Comparison of ENCODE assay signal across 1 cellular context in genomic region chr5:181223041-181223728, GRCh38.
TF ChIP-seq lines count a peak whose summit lies in the region.

TSS of gene TRIM41 (plus strand) at chr5:181223281. CDS start at chr5:181224000, 719 bp downstream.

TF ChIP-seq in HepG2, 621 proteins besides CTCF, POLR2A, EP300 and RAD21 (continued from another document and continues in another):
- TF ChIP-seq ZHX2 (IDR thresholded peaks at IDR 0.05; ENCODE audit: low read depth) (peak; percentile 60), ZHX2 (CRISPR knock-in tag; IDR thresholded peaks at IDR 0.05; ENCODE audit: borderline replicate concordance) (no peak), CBX1 (IDR thresholded peaks at IDR 0.05; ENCODE audit: low read depth) (peak; percentile 90), THAP9 (CRISPR knock-in tag; IDR thresholded peaks at IDR 0.05; ENCODE audit: borderline replicate concordance) (peak; percentile 97), MED1 (CRISPR knock-in tag; IDR thresholded peaks at IDR 0.05) (no peak), BORCS8-MEF2B (CRISPR knock-in tag; IDR thresholded peaks at IDR 0.05) (peak; percentile 89; the same call in 1 of the 2 replicates), NR2F2 (IDR thresholded peaks at IDR 0.05; ENCODE audit: borderline replicate concordance, low read depth) (no peak), MYC (CRISPR knock-in tag; IDR thresholded peaks at IDR 0.05; ENCODE audit: borderline replicate concordance) (peak; percentile 66; the same call in 1 of the 2 replicates), ZBTB25 (CRISPR knock-in tag; IDR thresholded peaks at IDR 0.05) (peak; percentile 96), DMAP1 (CRISPR knock-in tag; IDR thresholded peaks at IDR 0.05) (peak; percentile 89; the same call in 1 of the 2 replicates), ZNF282 (IDR thresholded peaks at IDR 0.05; ENCODE audit: partially characterized antibody) (no peak), DZIP1 (CRISPR knock-in tag; IDR thresholded peaks at IDR 0.05) (peak; percentile 21; the same call in 1 of the 2 replicates), MTF1 (CRISPR knock-in tag; IDR thresholded peaks at IDR 0.05) (no peak), U2AF2 (IDR thresholded peaks at IDR 0.05; ENCODE audit: low read depth, low read length) (no peak), THAP11 (CRISPR knock-in tag; IDR thresholded peaks at IDR 0.05) (peak; percentile 94), REXO4 (CRISPR knock-in tag; IDR thresholded peaks at IDR 0.05; ENCODE audit: borderline replicate concordance) (no peak), ARID3A (IDR thresholded peaks at IDR 0.05; ENCODE audit: low read depth, low read length) (0 out of 2 replicates have a peak, but pooled peaks have one; percentile 22), GPBP1L1 (CRISPR knock-in tag; IDR thresholded peaks at IDR 0.05) (no peak), RNF219 (CRISPR knock-in tag; IDR thresholded peaks at IDR 0.05) (no peak), MAFG (CRISPR knock-in tag; IDR thresholded peaks at IDR 0.05) (no peak), CHD2 (IDR thresholded peaks at IDR 0.05; ENCODE audit: low read depth, low read length) (0 out of 2 replicates have a peak, but pooled peaks have one; percentile 48), ZNF143 (CRISPR knock-in tag; IDR thresholded peaks at IDR 0.05) (no peak; the same call in 1 of the 2 replicates), CERS6 (CRISPR knock-in tag; IDR thresholded peaks at IDR 0.05) (no peak), ZBTB4 (CRISPR knock-in tag; IDR thresholded peaks at IDR 0.05; ENCODE audit: borderline replicate concordance) (peak; percentile 89; the same call in 1 of the 2 replicates), HOXA9 (CRISPR knock-in tag; IDR thresholded peaks at IDR 0.05; ENCODE audit: borderline replicate concordance) (no peak), ZNF512 (CRISPR knock-in tag; IDR thresholded peaks at IDR 0.05) (no peak), ZSCAN29 (CRISPR knock-in tag; conservative IDR thresholded peaks at IDR 0.05) (peak; percentile 99), ZNF878 (CRISPR knock-in tag; IDR thresholded peaks at IDR 0.05) (no peak), SIN3B (IDR thresholded peaks at IDR 0.05; ENCODE audit: low read length) (no peak; the same call in none of the 2 replicates)
